16 cellular contexts compared by ENCODE assay signal in the genomic region with DNA sequence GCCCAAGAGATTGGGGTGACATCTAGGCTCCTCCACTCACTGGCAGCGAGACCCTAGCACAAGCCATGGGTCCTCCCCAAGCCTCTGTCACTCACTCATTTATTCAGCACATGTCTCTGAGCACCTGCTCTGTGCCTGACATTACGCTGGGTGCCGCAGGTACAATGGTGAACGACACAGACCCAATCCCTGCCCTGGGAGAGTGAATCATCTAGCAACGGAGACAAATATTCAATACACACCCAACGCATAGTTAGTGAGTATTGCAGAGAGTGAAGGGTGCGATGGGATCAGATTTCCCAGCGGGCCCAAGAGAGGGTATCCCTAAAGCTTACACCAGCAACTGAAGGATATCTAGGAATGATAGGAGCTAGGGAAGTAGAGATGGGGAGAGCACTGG. TPM values are rescaled to one million over a fixed set of nuclear protein-coding genes. Genes with fewer than 3 reads are reported as not detected.
DNase-seq lines count a peak whose midpoint lies in the region; ATAC-seq, FAIRE-seq and TF ChIP-seq lines count a peak whose summit lies in the region.
"Had no signal": no experiment of that assay in that cellular context is flagged by ENCODE, and none has a peak within 500 bp of the region (broad histone marks: within the 10 kb centered on the region; RNA-seq: fewer than 3 reads in every experiment).

No MANE protein-coding gene starts in this region.

- peaks cover 70% of the 10 kb centered on the region for H3K4me1 Mint-ChIP-seq in CD4-positive, alpha-beta T cell (ENCODE audit: low read depth)
- peaks cover 24 to 60% (median 41%) of the 10 kb centered on the region in 3 donors for H3K4me1 Mint-ChIP-seq in naive B cell
- H3K4me1 Mint-ChIP-seq in T-helper 2 cell treated with Interferon-gamma antibody and Interleukin-4, amounts not matched to agents 5 μg/mL and 100 μg/mL, for 36 hours (ENCODE audit: low read depth) = peaks cover 42% of the 10 kb centered on the region

- no peaks in the 10 kb centered on the region for H3K27me3 ChIP-seq in CD4-positive, alpha-beta T cell (ENCODE audit: control insufficient read depth, insufficient read depth, low read length)
- H3K27me3 ChIP-seq in HUES48 (ENCODE audit: control insufficient read depth, insufficient read depth, low read length) (no peaks in the 10 kb centered on the region), K562 (ENCODE audit: control insufficient read depth in 2 of 2, insufficient read depth in 2 of 2, low read length in 2 of 2) (no peaks in the 10 kb centered on the region)
- H3K27me3 ChIP-seq: SJCRH30 had no signal

- ATAC-seq in CD4-positive, alpha-beta T cell (ENCODE audit: poor library complexity) = no peak
- no peak for ATAC-seq in K562
- no peak for ATAC-seq in naive B cell (ENCODE audit: low read depth in 2 of 2)
- ATAC-seq in GM18861 (IDR thresholded peaks at IDR 0.05; ENCODE audit: unreplicated experiment) = no peak
- ATAC-seq in GM21786 (IDR thresholded peaks at IDR 0.05; ENCODE audit: unreplicated experiment) = no peak

- no peaks in the 10 kb centered on the region for H3K9me3 Mint-ChIP-seq in CD4-positive, alpha-beta T cell
- H3K9me3 Mint-ChIP-seq in naive B cell = peaks cover 2 to 20% (median 8%) of the 10 kb centered on the region in 7 donors
- H3K9me3 Mint-ChIP-seq in T-helper 2 cell treated with Interferon-gamma antibody and Interleukin-4, amounts not matched to agents 5 μg/mL and 100 μg/mL, for 36 hours = no peaks in the 10 kb centered on the region
- H3K9me3 Mint-ChIP-seq: activated CD4-positive, alpha-beta memory T cell treated with anti-CD3 and anti-CD28 coated beads for 36 hours had no signal

- CTCF ChIA-PET in CD4-positive, alpha-beta T cell (lab: Charles Lee) = interaction anchor here (3.8 kb wide), 1 partner anchor 11 kb away, joined by 15 read pairs; no protein-coding TSS in a partner anchor
- CTCF ChIA-PET in K562 (lab: Yijun Ruan, JAX; ENCODE audit: low intra/inter-chr PET ratio) = interaction anchor here (0.6 kb wide), 1 partner anchor 373 kb away, joined by 3 read pairs; no protein-coding TSS in a partner anchor

- peaks cover 7% of the 10 kb centered on the region for H3K36me3 Mint-ChIP-seq in CD4-positive, alpha-beta T cell (ENCODE audit: low read depth)
- H3K36me3 Mint-ChIP-seq in naive B cell = peaks cover 6 to 10% of the 10 kb centered on the region in 2 donors
- peaks cover 1% of the 10 kb centered on the region for H3K36me3 Mint-ChIP-seq in T-helper 2 cell treated with Interferon-gamma antibody and Interleukin-4, amounts not matched to agents 5 μg/mL and 100 μg/mL, for 36 hours (ENCODE audit: low read depth)
- H3K36me3 Mint-ChIP-seq: activated CD4-positive, alpha-beta memory T cell treated with anti-CD3 and anti-CD28 coated beads for 36 hours had no signal

- TF ChIP-seq CTCF in CD4-positive, alpha-beta T cell (IDR thresholded peaks at IDR 0.05) = no peak
- no peak for TF ChIP-seq CTCF in K562 (IDR thresholded peaks at IDR 0.05 in 2 of 3, conservative IDR thresholded peaks at IDR 0.05 in 1 of 3; ENCODE audit: insufficient read depth in 2 of 3, low read depth in 1 of 3, low read length in 3 of 3)

- no peak overlapping the region for H3K27ac ChIP-seq in CD4-positive, alpha-beta T cell (ENCODE audit: low read depth, low read length)
- H3K27ac ChIP-seq in HUES48 (ENCODE audit: low read depth, low read length) = peak overlapping the region; percentile 99
- H3K27ac ChIP-seq in K562 (ENCODE audit: extremely low read depth, low read depth, low read length) = no peak overlapping the region; the same call in 2 of the 3 replicates
- H3K27ac ChIP-seq: SJCRH30 had no signal

- H3K9me3 ChIP-seq in CD4-positive, alpha-beta T cell (ENCODE audit: control insufficient read depth, low read length) = no peaks in the 10 kb centered on the region
- peaks cover 9% of the 10 kb centered on the region for H3K9me3 ChIP-seq in HUES48 (ENCODE audit: control insufficient read depth, insufficient read depth, low read length)
- H3K9me3 ChIP-seq in K562 (replicated peaks; ENCODE audit: control insufficient read depth, insufficient read depth, low read depth, low read length) = no peaks in the 10 kb centered on the region
- H3K9me3 ChIP-seq: SJCRH30 had no signal

- in situ Hi-C loops in K562 (cut with MboI) = no loop called here

- TF ChIP-seq POLR2A in K562 (conservative IDR thresholded peaks at IDR 0.05) = no peak

- DNase-seq in CD4-positive, alpha-beta T cell = no peak
- DNase-seq in K562 (ENCODE audit: extremely low read depth in 1 of 4, low spot score in 3 of 4) = no peak
- DNase-seq in naive B cell = no peak
- no peak for DNase-seq in T-helper 2 cell treated with Interferon-gamma antibody and Interleukin-4, amounts not matched to agents 5 μg/mL and 100 μg/mL, for 36 hours (ENCODE audit: low spot score)
- DNase-seq in superior temporal gyrus (ENCODE audit: extremely low spot score) = no peak
- DNase-seq: activated CD4-positive, alpha-beta memory T cell treated with anti-CD3 and anti-CD28 coated beads for 36 hours; AML-193; dermis blood vessel endothelial cell; NCI-H187; NCI-H446; SJCRH30; stimulated activated CD4-positive, alpha-beta T cell treated with anti-CD3 and anti-CD28 coated beads, Interleukin-15, amount 100 ng/mL, for 24 hours had no signal

- no TSS peak for BruUV-seq in K562 (replicated peaks; lab: Mats Ljungman, UMichigan)

- H3K4me3 ChIP-seq in HUES48 (ENCODE audit: low read depth, low read length) = no peak overlapping the region
- H3K4me3 ChIP-seq in K562 = no peak overlapping the region
- H3K4me3 ChIP-seq: SJCRH30 had no signal

- no peaks in the 10 kb centered on the region for H4K20me1 ChIP-seq in K562 (replicated peaks; ENCODE audit: control insufficient read depth, insufficient read depth, low read length)

- H3K79me2 ChIP-seq in K562 (ENCODE audit: control insufficient read depth, insufficient read depth, low read length) = no peaks in the 10 kb centered on the region

- POLR2A ChIA-PET in CD4-positive, alpha-beta T cell (lab: Charles Lee) = interaction anchor here (0.8 to 16.1 kb wide), 3 partner anchors 11 to 40 kb away, joined by 3 to 790 read pairs (median 217); a partner anchor contains a TSS
- POLR2A ChIA-PET in K562 (lab: Yijun Ruan, JAX) = interaction anchor here (1.0 to 1.6 kb wide), 4 partner anchors 9 to 57 kb away, joined by 3 to 6 read pairs (median 4); no protein-coding TSS in a partner anchor

- H3K4me1 ChIP-seq in HUES48 (ENCODE audit: control insufficient read depth, insufficient read depth, low read length) (peaks cover 33% of the 10 kb centered on the region), K562 (replicated peaks in 1 of 2; ENCODE audit: control insufficient read depth in 2 of 2, insufficient read depth in 2 of 2, low read length in 2 of 2) (peaks cover 57 to 69% of the 10 kb centered on the region in 2 experiments)

- H2AFZ ChIP-seq in K562 (ENCODE audit: low read depth, low read length) = no peak overlapping the region

- intact Hi-C loops in CD4-positive, alpha-beta T cell (cut with DNase I, micrococcal nuclease) = no loop called here
- intact Hi-C loops in K562 (cut with micrococcal nuclease) = no loop called here

- no peaks in the 10 kb centered on the region for H3K27me3 Mint-ChIP-seq in CD4-positive, alpha-beta T cell
- no peaks in the 10 kb centered on the region for H3K27me3 Mint-ChIP-seq in naive B cell
- H3K27me3 Mint-ChIP-seq in T-helper 2 cell treated with Interferon-gamma antibody and Interleukin-4, amounts not matched to agents 5 μg/mL and 100 μg/mL, for 36 hours (ENCODE audit: low read depth) = no peaks in the 10 kb centered on the region
- H3K27me3 Mint-ChIP-seq: activated CD4-positive, alpha-beta memory T cell treated with anti-CD3 and anti-CD28 coated beads for 36 hours had no signal

- peak overlapping the region; percentile 6; the same call in 1 of the 2 replicates for H3K4me2 ChIP-seq in K562 (ENCODE audit: insufficient read depth, low read length)

- H3K4me3 Mint-ChIP-seq in CD4-positive, alpha-beta T cell = peak overlapping the region; percentile 25
- H3K4me3 Mint-ChIP-seq in naive B cell = no peak overlapping the region
- H3K4me3 Mint-ChIP-seq in T-helper 2 cell treated with Interferon-gamma antibody and Interleukin-4, amounts not matched to agents 5 μg/mL and 100 μg/mL, for 36 hours = no peak overlapping the region
- H3K4me3 Mint-ChIP-seq: activated CD4-positive, alpha-beta memory T cell treated with anti-CD3 and anti-CD28 coated beads for 36 hours had no signal

- H3K27ac Mint-ChIP-seq in CD4-positive, alpha-beta T cell = peak overlapping the region; percentile 80
- H3K27ac Mint-ChIP-seq in naive B cell = peak overlapping the region in 4 of 6 donors; percentile 49 to 69 (median 58)
- H3K27ac Mint-ChIP-seq in T-helper 2 cell treated with Interferon-gamma antibody and Interleukin-4, amounts not matched to agents 5 μg/mL and 100 μg/mL, for 36 hours = no peak overlapping the region

- H3K9me1 ChIP-seq in K562 (ENCODE audit: control insufficient read depth, insufficient read depth, low read length) = no peaks in the 10 kb centered on the region

- H3K9ac ChIP-seq in HUES48 (ENCODE audit: low read depth, low read length) = no peak overlapping the region
- peak overlapping the region; percentile 24 to 81; a peak in 1 of 4 replicates for H3K9ac ChIP-seq in K562 (ENCODE audit: insufficient read depth in 1 of 2, low read depth in 2 of 2, low read length in 2 of 2)

- no peak for TF ChIP-seq EP300 in K562 (IDR thresholded peaks at IDR 0.05; ENCODE audit: low read length)

- H3K36me3 ChIP-seq in HUES48 (ENCODE audit: control insufficient read depth, insufficient read depth, low read length) (no peaks in the 10 kb centered on the region), K562 (ENCODE audit: control insufficient read depth, insufficient read depth, low read length) (no peaks in the 10 kb centered on the region)
- H3K36me3 ChIP-seq: SJCRH30 had no signal

- 82% methylated on average over 8 of the region's 8 CpGs for WGBS in K562 (ENCODE audit: insufficient coverage, low coverage, missing lambda C conversion rate)

- no peak for TF ChIP-seq RAD21 in K562 (CRISPR knock-in tag; conservative IDR thresholded peaks at IDR 0.05 in 1 of 2, IDR thresholded peaks at IDR 0.05 in 1 of 2)

- FAIRE-seq in K562 (lab: Jason Lieb, UNC) = no peak
- FAIRE-seq: GM19239 had no signal

RNA-seq across cellular contexts. Expression of a gene that starts 45.5 kb away (rescaled TPM):
- 1,000 to 10,000 TPM; 1,602 to 1,631 TPM for total RNA-seq in CD4-positive, alpha-beta T cell
- 9.5 and 13.7 TPM in 2 replicates for total RNA-seq in K562 (2011; cell fraction: chromatin; rRNA removed; ENCODE audit: low replicate concordance)
- 9.7 and 10.2 TPM in 2 replicates for total RNA-seq in K562 (2011; cell fraction: nucleolus; rRNA removed)
- 11.8 and 19.4 TPM in 2 replicates for total RNA-seq in K562 (2011; cell fraction: nucleoplasm; rRNA removed)
- total RNA-seq in K562 (2014; rRNA removed) = 4.1 and 6.2 TPM in 2 replicates
- 6.2 and 6.4 TPM in 2 replicates for total RNA-seq in K562 (2014; rRNA removed; fragmentation: Illumina TruSeq; extraction: Trizol)
- 6.6 and 7.9 TPM in 2 replicates for total RNA-seq in K562 (2015; rRNA removed; fragmentation: Illumina TruSeq; extraction: Trizol)
- total RNA-seq in K562 (2021) = 60.6 and 62.1 TPM in 2 replicates
- 6.5 and 11.7 TPM in 2 replicates for polyA plus RNA-seq in K562 (2011; rRNA removed)
- polyA plus RNA-seq in K562 (2011; cell fraction: cytosol; rRNA removed) = 3.1 and 12.8 TPM in 2 replicates
- 6.0 and 19.0 TPM in 2 replicates for polyA plus RNA-seq in K562 (2011; cell fraction: nucleus; rRNA removed)
- polyA plus RNA-seq in K562 (2012) = 27.2 and 38.8 TPM in 2 replicates
- polyA plus RNA-seq in K562 (2014; fragmentation: Illumina TruSeq; extraction: Trizol) = 20.0 and 20.3 TPM in 2 replicates
- 10 to 100 TPM; 32.4 to 42.8 TPM for polyA plus RNA-seq in K562 (2014; fragmentation: Nextera tagmentation; extraction: Ambion mirVana)
- 21.8 and 23.7 TPM in 2 replicates for polyA plus RNA-seq in K562 (2014; rRNA removed)
- polyA minus RNA-seq in K562 (2011; rRNA and poly(A)+ RNA removed) = 4.3 and 5.1 TPM in 2 replicates
- 17.1 and 23.8 TPM in 2 replicates for polyA minus RNA-seq in K562 (2011; cell fraction: cytosol; rRNA and poly(A)+ RNA removed)
- 6.4 and 8.1 TPM in 2 replicates for polyA minus RNA-seq in K562 (2011; cell fraction: nucleus; rRNA and poly(A)+ RNA removed)
- 100 to 1,000 TPM; 125 to 367 (median 188) TPM for polyA plus RNA-seq in naive B cell (ENCODE audit: low read depth in 6 of 6)

Comparison
In these comparisons a context has a peak if more than half of its experiments do, and no peak if none do; other contexts are left out.
1. RNA of a gene that starts 45.5 kb away (total RNA-seq): 1,602 to 1,631 TPM in CD4-positive, alpha-beta T cell; 4.1 to 62.1 TPM in K562; every median in the first group is over 10 times any median in the second.